Comparison of ENCODE assay signal across 10 cellular contexts in the genomic region with DNA sequence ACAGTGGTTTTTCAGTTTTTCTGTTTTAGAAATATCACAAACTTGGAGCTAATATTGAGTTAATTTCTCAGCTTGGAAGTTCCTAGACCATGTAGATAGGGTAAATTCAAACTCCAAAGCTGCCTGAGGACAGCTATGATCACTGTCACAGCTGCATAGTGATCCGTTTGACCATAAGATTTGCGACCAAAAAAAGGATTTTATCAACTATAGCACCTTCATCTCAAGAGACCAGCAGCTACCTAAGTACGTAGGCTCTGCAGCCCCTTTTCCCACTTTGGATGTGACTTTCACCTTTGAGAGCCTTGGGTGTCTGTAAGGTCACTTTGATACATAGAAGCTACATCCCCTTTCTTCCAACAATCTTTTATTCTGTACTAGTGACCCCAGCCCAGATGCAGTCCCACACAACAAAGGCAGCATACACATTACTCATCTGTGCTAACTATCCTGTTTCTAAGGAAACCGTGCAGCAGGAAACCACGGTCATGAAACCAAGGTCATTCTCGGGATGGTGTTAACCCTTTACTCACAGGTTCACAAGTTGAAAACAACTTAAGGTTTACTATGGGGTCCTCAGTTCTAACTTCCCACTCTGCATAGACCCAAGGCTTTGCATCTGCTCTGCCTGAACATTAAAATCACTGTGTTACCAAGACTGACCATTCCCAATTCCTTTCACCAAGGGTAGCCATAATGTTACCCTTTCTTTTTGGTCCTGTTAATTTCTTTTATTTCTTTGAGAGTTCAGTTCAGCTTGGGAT.
DNase-seq lines count a peak whose midpoint lies in the region; ATAC-seq lines count a peak whose summit lies in the region.
"Had no signal": no experiment of that assay in that cellular context is flagged by ENCODE, and none has a peak within 500 bp of the region (broad histone marks: within the 10 kb centered on the region; RNA-seq: fewer than 3 reads in every experiment).

No MANE protein-coding gene starts in this region.

- ATAC-seq in GM18520 (IDR thresholded peaks at IDR 0.05; ENCODE audit: unreplicated experiment) (no peak), GM18907 (IDR thresholded peaks at IDR 0.05; ENCODE audit: unreplicated experiment) (no peak)
- ATAC-seq: left ventricle myocardium superior had no signal

- no peak overlapping the region for H3K4me2 ChIP-seq in mesendoderm (ENCODE audit: low read length)

- no peak overlapping the region for H2BK5ac ChIP-seq in mesendoderm (ENCODE audit: low read length)

- H4K8ac ChIP-seq in mesendoderm (ENCODE audit: low read depth, low read length): no peak overlapping the region

- no peaks in the 10 kb centered on the region for H3K79me2 ChIP-seq in mesendoderm (ENCODE audit: control insufficient read depth, insufficient read depth, low read length)

- no peak overlapping the region for H3K18ac ChIP-seq in mesendoderm (ENCODE audit: low read length)

- H4K5ac ChIP-seq in mesendoderm (ENCODE audit: low read length): no peak overlapping the region

- no peaks in the 10 kb centered on the region for H3K9me3 ChIP-seq in HUES48 (ENCODE audit: control insufficient read depth, insufficient read depth, low read length)

- no peak overlapping the region for H3K4ac ChIP-seq in mesendoderm (ENCODE audit: low read depth, low read length)

- peaks cover 8% of the 10 kb centered on the region for H3K4me1 ChIP-seq in HUES48 (ENCODE audit: control insufficient read depth, insufficient read depth, low read length)
- peaks cover 6% of the 10 kb centered on the region for H3K4me1 ChIP-seq in mesendoderm (ENCODE audit: control insufficient read depth, low read depth, low read length)

- no peak overlapping the region for H3K4me3 ChIP-seq in HUES48 (ENCODE audit: low read depth, low read length)
- H3K4me3 ChIP-seq in mesendoderm (ENCODE audit: low read length): no peak overlapping the region

- H2AK5ac ChIP-seq in mesendoderm (ENCODE audit: low read length): no peak overlapping the region

- H3K36me3 ChIP-seq in HUES48 (ENCODE audit: control insufficient read depth, insufficient read depth, low read length): peaks cover 7% of the 10 kb centered on the region
- H3K36me3 ChIP-seq in mesendoderm (ENCODE audit: control insufficient read depth, insufficient read depth, low read length): no peaks in the 10 kb centered on the region

- WGBS in mesendoderm (ENCODE audit: extremely low coverage, insufficient coverage, low lambda C conversion rate): no CpG with 5 or more reads among the region's 6 CpGs

- H2BK15ac ChIP-seq in mesendoderm (replicated peaks; ENCODE audit: low read depth): no peak overlapping the region

- H2BK120ac ChIP-seq in mesendoderm (ENCODE audit: low read depth, low read length): no peak overlapping the region

- H3K23ac ChIP-seq in mesendoderm (ENCODE audit: low read length): no peak overlapping the region

- H3K27me3 ChIP-seq in HUES48 (ENCODE audit: control insufficient read depth, insufficient read depth, low read length) (no peaks in the 10 kb centered on the region), mesendoderm (ENCODE audit: insufficient read depth, low read length, poor library complexity) (no peaks in the 10 kb centered on the region)

- DNase-seq in EL (peak; percentile 60), amniotic epithelial cell (ENCODE audit: low read depth) (peak; percentile 88), mesendoderm (peak; percentile 73), DMS79 (lab: John Stamatoyannopoulos, UW) (no peak), DMS79 treated with DMSO at 0.1 percent for 48 hours (lab: John Stamatoyannopoulos, UW) (no peak)
- DNase-seq: left ventricle myocardium superior, NCI-H1436 treated with DMSO at 0.1 percent for 48 hours had no signal

- no peaks in the 10 kb centered on the region for H3K79me1 ChIP-seq in mesendoderm (ENCODE audit: low read length)

- no peak overlapping the region for H3K56ac ChIP-seq in mesendoderm (ENCODE audit: low read length)

- peak overlapping the region; percentile 79 for H3K27ac ChIP-seq in HUES48 (ENCODE audit: low read depth, low read length)
- no peak overlapping the region for H3K27ac ChIP-seq in mesendoderm (ENCODE audit: low read depth, low read length)

- H3K9ac ChIP-seq in HUES48 (ENCODE audit: low read depth, low read length): no peak overlapping the region
- no peak overlapping the region for H3K9ac ChIP-seq in mesendoderm (ENCODE audit: low read length)

Comparison
In these comparisons a context has a peak if more than half of its experiments do, and no peak if none do; other contexts are left out.
1. DNase-seq: peak in EL (single experiment), amniotic epithelial cell (single experiment) and mesendoderm (single experiment); none in DMS79 (single experiment) and DMS79 treated with DMSO at 0.1 percent for 48 hours (single experiment).